ENCODE assay signal across 8 cellular contexts in genomic region chr16:22321340-22322001, GRCh38. TPM values are rescaled to one million over a fixed set of nuclear protein-coding genes. Genes with fewer than 3 reads are reported as not detected.
DNase-seq lines count a peak whose midpoint lies in the region; ATAC-seq, FAIRE-seq and TF ChIP-seq lines count a peak whose summit lies in the region.

No MANE protein-coding gene starts in this region.

- H3K9ac ChIP-seq in H1 (replicated peaks in 1 of 4; ENCODE audit: extremely low read depth in 1 of 4, low read depth in 3 of 4, low read length in 3 of 4), result peak overlapping the region in 1 of 4 experiments; percentile 26; a peak in 2 of 7 replicates

- TF ChIP-seq CTCF in CD14-positive monocyte (IDR thresholded peaks at IDR 0.05) (peak; percentile 96), H1 (IDR thresholded peaks at IDR 0.05; ENCODE audit: control extremely low read depth in 1 of 3, insufficient read depth in 1 of 3, low read depth in 1 of 3, low read length in 3 of 3) (peak; percentile 86 to 97 (median 91))

- no peak overlapping the region for H2BK12ac ChIP-seq in H1 (ENCODE audit: low read depth, low read length)

- DNase-seq in CD14-positive monocyte (ENCODE audit: low spot score), result no peak
- DNase-seq in HK-2 (ENCODE audit: unreplicated experiment), result peak; percentile 53
- peak; percentile 80 for DNase-seq in NCI-H82 treated with DMSO at 0.1 percent for 48 hours (lab: John Stamatoyannopoulos, UW; ENCODE audit: unreplicated experiment)
- DNase-seq in activated CD8-positive, alpha-beta memory T cell treated with anti-CD3 and anti-CD28 coated beads for 24 hours, result peak; percentile 80
- DNase-seq in H1 (ENCODE audit: low read depth in 1 of 2, low spot score in 2 of 2), result peak in 1 of 2 experiments; percentile 80
- DNase-seq in middle frontal gyrus (ENCODE audit: extremely low spot score, low spot score), result peak; percentile 40
- peak; percentile 30 to 41 for DNase-seq in stimulated activated CD8-positive, alpha-beta memory T cell treated with anti-CD3 and anti-CD28 coated beads, Interleukin-7, amount 100 ng/mL, for 1 hour (ENCODE audit: low read depth in 2 of 2)

- H3K27ac ChIP-seq in H1 (ENCODE audit: low read depth, low read length), result peak overlapping the region; percentile 62

- H4K91ac ChIP-seq in H1 (replicated peaks; ENCODE audit: insufficient read length, low read length), result peak overlapping the region; percentile 23

- no peak overlapping the region for H3K14ac ChIP-seq in H1 (ENCODE audit: insufficient read length)

- H4K20me1 ChIP-seq in H1 (replicated peaks in 1 of 2; ENCODE audit: control insufficient read depth in 1 of 2, insufficient read depth in 2 of 2, low read length in 2 of 2), result peaks cover 0 to 11% of the 10 kb centered on the region in 2 experiments

- H4K5ac ChIP-seq in H1 (ENCODE audit: insufficient read length, low read depth, low read length), result peak overlapping the region; percentile 1

- peaks cover 0 to 3% (median under 1%) of the 10 kb centered on the region in 4 experiments; a peak in 2 of 7 replicates for H3K4me1 ChIP-seq in H1 (replicated peaks in 1 of 4; ENCODE audit: control insufficient read depth in 3 of 4, insufficient read depth in 4 of 4, low read length in 3 of 4)

- H2AK5ac ChIP-seq in H1 (ENCODE audit: low read depth, low read length), result 0 out of 2 replicates have a peak overlapping the region, but pooled peaks have one; percentile 41

- peak; percentile 90 to 95 for TF ChIP-seq RAD21 in H1 (IDR thresholded peaks at IDR 0.05 in 1 of 2, conservative IDR thresholded peaks at IDR 0.05 in 1 of 2; ENCODE audit: low read depth in 2 of 2, low read length in 2 of 2)

- H3K27ac Mint-ChIP-seq in CD14-positive monocyte, result no peak overlapping the region

- no peaks in the 10 kb centered on the region for H3K4me1 Mint-ChIP-seq in CD14-positive monocyte

- intact Hi-C loops in CD14-positive monocyte (cut with micrococcal nuclease), result loop anchor here in 1 of 2 donors (10.0 kb wide), 2 partner anchors 53 to 93 kb away; partner anchors contain the start of gene CDR2

- CTCF ChIA-PET in H1 (lab: Charles Lee; ENCODE audit: partially characterized antibody), result interaction anchor here (0.5 to 4.5 kb wide), 11 partner anchors 9 to 1132 kb away, joined by 3 to 21 read pairs (median 3); no protein-coding TSS in a partner anchor

- H2AFZ ChIP-seq in H1 (ENCODE audit: low read length), result peak overlapping the region; percentile 9; the same call in 1 of the 2 replicates

- no peak overlapping the region for H3K56ac ChIP-seq in H1 (replicated peaks; ENCODE audit: insufficient read length, low read depth, low read length)

- no peak overlapping the region for H3K4me3 Mint-ChIP-seq in CD14-positive monocyte

- H4K8ac ChIP-seq in H1 (ENCODE audit: extremely low read depth, insufficient read depth, low read length), result peak overlapping the region; percentile 92

- H2BK5ac ChIP-seq in H1 (ENCODE audit: low read depth, low read length), result peak overlapping the region; percentile 71

- H3K27me3 ChIP-seq in H1 (replicated peaks in 1 of 4; ENCODE audit: control insufficient read depth in 3 of 4, extremely low read depth in 1 of 4, insufficient read depth in 3 of 4, low read length in 3 of 4), result no peaks in the 10 kb centered on the region

- no peak overlapping the region for H2BK15ac ChIP-seq in H1 (ENCODE audit: low read length)

- no peak for TF ChIP-seq EP300 in H1 (IDR thresholded peaks at IDR 0.05; ENCODE audit: borderline replicate concordance in 1 of 2, low read depth in 2 of 2, low read length in 2 of 2)

- ATAC-seq in HG03442 (IDR thresholded peaks at IDR 0.05; ENCODE audit: unreplicated experiment), result no peak

- H3K23me2 ChIP-seq in H1 (ENCODE audit: low read depth, low read length), result no peaks in the 10 kb centered on the region

- H3K36me3 Mint-ChIP-seq in CD14-positive monocyte, result peaks cover 79 to 99% of the 10 kb centered on the region in 2 donors

- peak overlapping the region; percentile 53 for H3K4ac ChIP-seq in H1 (replicated peaks; ENCODE audit: insufficient read length, low read depth, low read length)

- H2BK120ac ChIP-seq in H1 (replicated peaks; ENCODE audit: low read depth, low read length), result no peak overlapping the region

- no peaks in the 10 kb centered on the region for H3K9me3 Mint-ChIP-seq in CD14-positive monocyte

- H3K9me3 ChIP-seq in H1 (ENCODE audit: insufficient read depth in 2 of 2, low read depth in 1 of 2, low read length in 1 of 2), result no peaks in the 10 kb centered on the region

- 57% methylated on average over 16 of the region's 16 CpGs; no CpG with 5 or more reads in 1 of the 2 experiments for WGBS in H1 (ENCODE audit: extremely low coverage in 1 of 2, insufficient coverage in 1 of 2, insufficient read length in 1 of 2, insufficient replicate concordance in 2 of 2, low coverage in 1 of 2, low lambda C conversion rate in 2 of 2, missing lambda C conversion rate in 1 of 2), 2 experiments

- H3K4me3 ChIP-seq in H1 (ENCODE audit: extremely low read depth in 1 of 4, insufficient read depth in 2 of 4, low read depth in 3 of 4, low read length in 4 of 4), result no peak overlapping the region

- no peak overlapping the region for H3K4me2 ChIP-seq in H1 (ENCODE audit: insufficient read depth in 1 of 2, low read depth in 2 of 2, low read length in 2 of 2)

- POLR2A ChIA-PET in H1 (lab: Charles Lee; ENCODE audit: partially characterized antibody), result interaction anchor here (0.6 to 1.3 kb wide), 5 partner anchors 8 to 80 kb away, joined by 3 to 8 read pairs (median 3); no protein-coding TSS in a partner anchor

- H3K36me3 ChIP-seq in H1 (ENCODE audit: control insufficient read depth in 2 of 4, insufficient read depth in 4 of 4, low read length in 3 of 4), result peaks cover 7 to 44% (median 29%) of the 10 kb centered on the region in 4 experiments; a peak in 7 of 8 replicates

- H3K79me1 ChIP-seq in H1 (ENCODE audit: low read depth, low read length), result peaks cover 4% of the 10 kb centered on the region; the same call in 1 of the 2 replicates

- FAIRE-seq in H1 (lab: Jason Lieb, UNC), result peak; percentile 89

- peak overlapping the region; percentile 19; the same call in 1 of the 2 replicates for H3K18ac ChIP-seq in H1 (ENCODE audit: extremely low read depth, low read length)

- no peak overlapping the region for H3K23ac ChIP-seq in H1 (ENCODE audit: insufficient read length)

- H3K79me2 ChIP-seq in H1 (ENCODE audit: control insufficient read depth in 1 of 2, insufficient read depth in 2 of 2, low read length in 2 of 2), result peaks cover 0 to 13% of the 10 kb centered on the region in 2 experiments; a peak in 1 of 4 replicates

- TF ChIP-seq POLR2A in H1 (IDR thresholded peaks at IDR 0.05; ENCODE audit: control extremely low read depth in 1 of 2, low read depth in 2 of 2, low read length in 2 of 2), result no peak

- peaks cover 0 to 2% (median 0%) of the 10 kb centered on the region in 3 donors for H3K27me3 Mint-ChIP-seq in CD14-positive monocyte (ENCODE audit: low read depth in 3 of 3)

- no peak overlapping the region for H2BK20ac ChIP-seq in H1 (ENCODE audit: low read length)

TF ChIP-seq in H1, 55 proteins besides CTCF, POLR2A, EP300 and RAD21:
- no peak for TF ChIP-seq EZH2 (IDR thresholded peaks at IDR 0.05; ENCODE audit: low read depth, low read length, severe bottlenecking)
- TF ChIP-seq BCL11A (IDR thresholded peaks at IDR 0.05; ENCODE audit: low read depth in 2 of 2, low read length in 2 of 2), result no peak
- peak; percentile 85 for TF ChIP-seq MAX (IDR thresholded peaks at IDR 0.05)
- TF ChIP-seq SP2 (IDR thresholded peaks at IDR 0.05; ENCODE audit: low read length), result no peak
- TF ChIP-seq SIX5 (IDR thresholded peaks at IDR 0.05; ENCODE audit: low read depth, low read length), result no peak
- no peak for TF ChIP-seq SRF (IDR thresholded peaks at IDR 0.05; ENCODE audit: low read depth, low read length)
- no peak for TF ChIP-seq KDM5A (IDR thresholded peaks at IDR 0.05; ENCODE audit: low read length)
- TF ChIP-seq YY1 (IDR thresholded peaks at IDR 0.05; ENCODE audit: low read depth, low read length), result peak; percentile 86
- no peak for TF ChIP-seq RFX5 (IDR thresholded peaks at IDR 0.05; ENCODE audit: borderline replicate concordance, low read depth, low read length)
- no peak for TF ChIP-seq POU5F1 (IDR thresholded peaks at IDR 0.05; ENCODE audit: low read depth, low read length)
- no peak for TF ChIP-seq CHD1 (IDR thresholded peaks at IDR 0.05; ENCODE audit: low read depth, low read length)
- no peak for TF ChIP-seq JUN (IDR thresholded peaks at IDR 0.05; ENCODE audit: low read depth, low read length)
- no peak for TF ChIP-seq HDAC6 (IDR thresholded peaks at IDR 0.05; ENCODE audit: low read depth, low read length)
- TF ChIP-seq CREB1 (IDR thresholded peaks at IDR 0.05), result peak; percentile 57

RNA-seq across cellular contexts. Expression of gene POLR3E, which starts 24.3 kb away (rescaled TPM):
- polyA plus RNA-seq in CD14-positive monocyte (1 to 10 TPM; 4.1 to 5.7 TPM), H1 (2011; rRNA removed) (125 and 164 TPM in 2 replicates)
- total RNA-seq in H1 (2021; fragmentation: NEBNext Ultra II Directional; extraction: Animal tissue kit (Norgen Biotek cat#: 25700)), result 91.3 and 96.5 TPM in 2 replicates
- polyA plus RNA-seq in H1 (2011; cell fraction: cytosol; rRNA removed), result 175 TPM
- 290 TPM for polyA plus RNA-seq in H1 (2011; cell fraction: nucleus; rRNA removed)
- polyA plus RNA-seq in H1 (2012, experiment 1 of 2), result 62.5 to 78.0 TPM (median 71.7 TPM) in 4 replicates
- 17.3 TPM for polyA plus RNA-seq in H1 (2012, experiment 2 of 2)
- 44.4 TPM for polyA plus RNA-seq in H1 (2013, experiment 1 of 2)
- 44.4 TPM for polyA plus RNA-seq in H1 (2013, experiment 2 of 2)
- polyA minus RNA-seq in H1 (2011; rRNA and poly(A)+ RNA removed), result 338 and 528 TPM in 2 replicates
- 114 TPM for polyA minus RNA-seq in H1 (2011; cell fraction: cytosol; rRNA and poly(A)+ RNA removed)
- 154 TPM for polyA minus RNA-seq in H1 (2011; cell fraction: nucleus; rRNA and poly(A)+ RNA removed)

RNA-seq across cellular contexts. Expression of gene CDR2, which starts 52.9 kb away (rescaled TPM):
- polyA plus RNA-seq in CD14-positive monocyte (1 to 10 TPM; 2.5 to 4.8 TPM), H1 (2011; rRNA removed) (13.6 and 16.3 TPM in 2 replicates)
- total RNA-seq in H1 (2021; fragmentation: NEBNext Ultra II Directional; extraction: Animal tissue kit (Norgen Biotek cat#: 25700)), result 34.9 and 35.5 TPM in 2 replicates
- polyA plus RNA-seq in H1 (2011; cell fraction: cytosol; rRNA removed), result 22.0 TPM
- 10.8 TPM for polyA plus RNA-seq in H1 (2011; cell fraction: nucleus; rRNA removed)
- polyA plus RNA-seq in H1 (2012, experiment 1 of 2), result 22.9 to 28.9 TPM (median 24.1 TPM) in 4 replicates
- 5.9 TPM for polyA plus RNA-seq in H1 (2012, experiment 2 of 2)
- polyA plus RNA-seq in H1 (2013, experiment 1 of 2), result 17.6 TPM
- 20.7 TPM for polyA plus RNA-seq in H1 (2013, experiment 2 of 2)
- 17.5 and 20.7 TPM in 2 replicates for polyA minus RNA-seq in H1 (2011; rRNA and poly(A)+ RNA removed)
- 12.8 TPM for polyA minus RNA-seq in H1 (2011; cell fraction: cytosol; rRNA and poly(A)+ RNA removed)
- polyA minus RNA-seq in H1 (2011; cell fraction: nucleus; rRNA and poly(A)+ RNA removed), result 10.0 TPM
